In the genomic region with DNA sequence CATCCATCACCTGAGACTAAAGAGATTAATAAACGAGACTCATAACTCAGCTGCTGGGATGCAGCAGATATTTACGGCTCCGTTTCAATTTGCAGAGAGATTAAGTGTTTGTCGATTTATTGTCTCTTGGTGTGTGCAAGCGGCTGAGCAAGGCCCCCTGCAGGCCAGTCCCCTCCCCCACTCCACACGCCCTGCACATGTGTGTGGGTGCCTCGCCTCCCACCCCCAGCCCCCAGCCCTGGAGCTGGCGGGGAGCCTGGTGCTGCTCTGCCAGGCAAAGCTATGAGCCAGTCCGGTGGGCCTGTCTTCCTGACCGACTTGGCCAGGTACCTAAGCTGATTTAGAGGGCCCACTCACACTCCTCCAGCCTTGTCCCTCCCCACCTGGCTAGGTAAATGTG, we compare ENCODE assay signal across 24 cellular contexts.
"Had no signal": no experiment of that assay in that cellular context is flagged by ENCODE, and none has a peak within 500 bp of the region (broad histone marks: within the 10 kb centered on the region; RNA-seq: fewer than 3 reads in every experiment).

No MANE protein-coding gene starts in this region.

- H3K4me3 Mint-ChIP-seq: activated B cell treated with CpG ODN at 0.5 μM for 24 hours; activated CD4-positive, alpha-beta T cell treated with anti-CD3 and anti-CD28 coated beads, Interleukin-2, amount 10 ng/mL, durations not matched to agents 24 days and 14 days; activated CD8-positive, alpha-beta T cell treated with anti-CD3 and anti-CD28 coated beads, Interleukin-2, amount 10 ng/mL, durations not matched to agents 7 days and 5 days; activated naive CD8-positive, alpha-beta T cell; activated T-cell treated with anti-CD3 and anti-CD28 coated beads, Interleukin-2, amount 50 U/mL, for 72 hours; stimulated activated memory B cell treated with anti-CD40 and anti-IgM and Interleukin-4, amounts not matched to agents 10 μg/mL and 1 μg/mL and 100 μg/mL, for 72 hours had no signal

- H3K4me1 Mint-ChIP-seq: activated B cell treated with CpG ODN at 0.5 μM for 24 hours; activated CD4-positive, alpha-beta T cell treated with anti-CD3 and anti-CD28 coated beads, Interleukin-2, amount 10 ng/mL, durations not matched to agents 24 days and 14 days had no signal

- H3K27ac ChIP-seq: body of pancreas, coronary artery, esophagus squamous epithelium, left lung, right atrium auricular region, thyroid gland, uterus had no signal

- H3K9me3 ChIP-seq: body of pancreas, esophagus squamous epithelium, left lung, right atrium auricular region, thyroid gland, uterus had no signal

- H3K9me3 Mint-ChIP-seq: activated B cell treated with CpG ODN at 0.5 μM for 24 hours; activated CD4-positive, alpha-beta T cell treated with anti-CD3 and anti-CD28 coated beads, Interleukin-2, amount 10 ng/mL, durations not matched to agents 24 days and 14 days; activated T-cell treated with anti-CD3 and anti-CD28 coated beads, Interleukin-2, amount 50 U/mL, for 72 hours; stimulated activated memory B cell treated with anti-CD40 and anti-IgM and Interleukin-4, amounts not matched to agents 10 μg/mL and 1 μg/mL and 100 μg/mL, for 72 hours had no signal

- H3K27ac Mint-ChIP-seq: activated B cell treated with CpG ODN at 0.5 μM for 24 hours; activated CD4-positive, alpha-beta T cell treated with anti-CD3 and anti-CD28 coated beads, Interleukin-2, amount 10 ng/mL, durations not matched to agents 24 days and 14 days; activated CD8-positive, alpha-beta T cell treated with anti-CD3 and anti-CD28 coated beads, Interleukin-2, amount 10 ng/mL, durations not matched to agents 7 days and 5 days; activated naive CD8-positive, alpha-beta T cell; activated T-cell treated with anti-CD3 and anti-CD28 coated beads, Interleukin-2, amount 50 U/mL, for 72 hours; naive B cell; progenitor cell of endocrine pancreas; stimulated activated memory B cell treated with anti-CD40 and anti-IgM and Interleukin-4, amounts not matched to agents 10 μg/mL and 1 μg/mL and 100 μg/mL, for 72 hours had no signal

- DNase-seq: activated B cell treated with CpG ODN at 0.5 μM for 24 hours; activated CD4-positive, alpha-beta T cell treated with anti-CD3 and anti-CD28 coated beads, Interleukin-2, amount 10 ng/mL, durations not matched to agents 24 days and 14 days; activated CD8-positive, alpha-beta memory T cell treated with anti-CD3 and anti-CD28 coated beads, Interleukin-2, amount 50 U/mL, for 48 hours; activated CD8-positive, alpha-beta T cell treated with anti-CD3 and anti-CD28 coated beads, Interleukin-2, amount 10 ng/mL, durations not matched to agents 7 days and 5 days; activated gamma-delta T cell; activated T-cell treated with anti-CD3 and anti-CD28 coated beads, Interleukin-2, amount 50 U/mL, for 72 hours; amygdala; body of pancreas; central memory CD4-positive, alpha-beta T cell; effector CD4-positive, alpha-beta T cell; esophagus squamous epithelium; hypothalamus; kidney; mammary epithelial cell; naive B cell; stimulated activated CD4-positive, alpha-beta T cell treated with anti-CD3 and anti-CD28 coated beads, Interleukin-2, amount 100 ng/mL, for 48 hours; thyroid gland; uterus had no signal

- H3K36me3 Mint-ChIP-seq: activated naive CD8-positive, alpha-beta T cell; naive B cell; stimulated activated memory B cell treated with anti-CD40 and anti-IgM and Interleukin-4, amounts not matched to agents 10 μg/mL and 1 μg/mL and 100 μg/mL, for 72 hours had no signal

- H3K4me1 ChIP-seq: body of pancreas, esophagus squamous epithelium, left lung, thyroid gland, uterus had no signal

- H3K4me3 ChIP-seq: body of pancreas, coronary artery, esophagus squamous epithelium, left lung, right atrium auricular region, thyroid gland, uterus had no signal

- H3K36me3 ChIP-seq: esophagus squamous epithelium, left lung, right atrium auricular region, thyroid gland, uterus had no signal

- ATAC-seq: activated CD8-positive, alpha-beta T cell treated with anti-CD3 and anti-CD28 coated beads, Interleukin-2, amount 10 ng/mL, durations not matched to agents 7 days and 5 days; activated T-cell treated with anti-CD3 and anti-CD28 coated beads, Interleukin-2, amount 50 U/mL, for 72 hours; body of pancreas; left lung; stimulated activated memory B cell treated with anti-CD40 and anti-IgM and Interleukin-4, amounts not matched to agents 10 μg/mL and 1 μg/mL and 100 μg/mL, for 72 hours had no signal

- H3K27me3 ChIP-seq: right atrium auricular region, thyroid gland, uterus had no signal
